In genomic region chr17:3986939-3987335, GRCh38 we compare ENCODE assay signal across 22 cellular contexts.
"Had no signal": no experiment of that assay in that cellular context is flagged by ENCODE, and none has a peak within 500 bp of the region (broad histone marks: within the 10 kb centered on the region; RNA-seq: fewer than 3 reads in every experiment).

No MANE protein-coding gene starts in this region.

- H3K9me3 ChIP-seq: left lung, mucosa of descending colon, pancreas, sigmoid colon, testis had no signal

- H2AFZ ChIP-seq: hepatocyte, neural progenitor cell had no signal

- H3K36me3 ChIP-seq: left lung, neural progenitor cell, pancreas, sigmoid colon had no signal

- H3K4me2 ChIP-seq: hepatocyte, neural progenitor cell had no signal

- H3K4me1 ChIP-seq: neural progenitor cell, sigmoid colon, testis had no signal

- DNase-seq: activated CD4-positive, alpha-beta T cell treated with anti-CD3 and anti-CD28 coated beads, Interleukin-2, amount 50 U/mL, for 4 hours; anterior cingulate cortex; foreskin fibroblast; left lung; naive thymus-derived CD4-positive, alpha-beta T cell; sigmoid colon; stimulated activated CD4-positive, alpha-beta T cell treated with anti-CD3 and anti-CD28 coated beads, Interleukin-4, amount 100 ng/mL, for 4 hours; testis had no signal

- H3K4me3 Mint-ChIP-seq: brain; endodermal cell; memory B cell; naive thymus-derived CD4-positive, alpha-beta T cell; neural progenitor cell; stimulated activated memory B cell treated with anti-CD40 and anti-IgM and Interleukin-4, amounts not matched to agents 10 μg/mL and 1 μg/mL and 100 μg/mL, for 72 hours; T-helper 2 cell treated with Interferon-gamma antibody and Interleukin-4, amounts not matched to agents 5 μg/mL and 100 μg/mL, for 36 hours; type B pancreatic cell had no signal

- H3K36me3 Mint-ChIP-seq: brain; naive thymus-derived CD4-positive, alpha-beta T cell; neural progenitor cell; stimulated activated memory B cell treated with anti-CD40 and anti-IgM and Interleukin-4, amounts not matched to agents 10 μg/mL and 1 μg/mL and 100 μg/mL, for 72 hours; type B pancreatic cell had no signal

- H3K27me3 ChIP-seq: hepatocyte, neural progenitor cell, pancreas, testis had no signal

- H3K27ac ChIP-seq: epithelial cell of prostate, hepatocyte, neural progenitor cell, pancreas, sigmoid colon, testis had no signal

- H3K4me1 Mint-ChIP-seq: brain, endodermal cell had no signal

- H3K4me3 ChIP-seq: hepatocyte, left lung, mucosa of descending colon, neural progenitor cell, pancreas, sigmoid colon, testis had no signal

- H3K27me3 Mint-ChIP-seq: type B pancreatic cell had no signal

- H3K9me3 Mint-ChIP-seq: endodermal cell; memory B cell; naive thymus-derived CD4-positive, alpha-beta T cell; stimulated activated memory B cell treated with anti-CD40 and anti-IgM and Interleukin-4, amounts not matched to agents 10 μg/mL and 1 μg/mL and 100 μg/mL, for 72 hours; T-helper 2 cell treated with Interferon-gamma antibody and Interleukin-4, amounts not matched to agents 5 μg/mL and 100 μg/mL, for 36 hours; type B pancreatic cell had no signal

- FAIRE-seq: colon, keratinocyte, pancreas, TTC549 had no signal

- H3K79me2 ChIP-seq: hepatocyte had no signal

- H3K27ac Mint-ChIP-seq: brain; endodermal cell; memory B cell; naive thymus-derived CD4-positive, alpha-beta T cell; neural progenitor cell; T-helper 2 cell treated with Interferon-gamma antibody and Interleukin-4, amounts not matched to agents 5 μg/mL and 100 μg/mL, for 36 hours; type B pancreatic cell had no signal

- H3K9ac ChIP-seq: neural progenitor cell had no signal
